ENCODE assay signal across 16 cellular contexts in genomic region chr14:90676859-90677258, GRCh38.
DNase-seq lines count a peak whose midpoint lies in the region; ATAC-seq and TF ChIP-seq lines count a peak whose summit lies in the region.
"Had no signal": no experiment of that assay in that cellular context is flagged by ENCODE, and none has a peak within 500 bp of the region (broad histone marks: within the 10 kb centered on the region; RNA-seq: fewer than 3 reads in every experiment).

No MANE protein-coding gene starts in this region.

- H3K18ac ChIP-seq in IMR-90 (ENCODE audit: low read depth, low read length): no peak overlapping the region

- no peaks in the 10 kb centered on the region for H3K9me3 Mint-ChIP-seq in naive thymus-derived CD4-positive, alpha-beta T cell

- no peak overlapping the region for H2AFZ ChIP-seq in ACC112 (ENCODE audit: low read length, unreplicated experiment)
- H2AFZ ChIP-seq in IMR-90 (replicated peaks; ENCODE audit: low read length, poor library complexity): no peak overlapping the region

- POLR2A ChIA-PET in IMR-90 (lab: Charles Lee; ENCODE audit: unreplicated experiment): no interaction called here
- POLR2A ChIA-PET in naive thymus-derived CD4-positive, alpha-beta T cell (lab: Charles Lee): no interaction called here

- H4K8ac ChIP-seq in IMR-90 (ENCODE audit: low read depth in 2 of 2, low read length in 2 of 2): peak overlapping the region in 1 of 2 experiments; percentile 16; a peak in 1 of 4 replicates

- H3K4me2 ChIP-seq in IMR-90 (ENCODE audit: low read depth, low read length): no peak overlapping the region

- intact Hi-C loops in IMR-90 (cut with micrococcal nuclease): no loop called here
- intact Hi-C loops in naive thymus-derived CD4-positive, alpha-beta T cell (cut with micrococcal nuclease): loop anchor here in 1 of 2 donors (1.0 kb wide), 2 partner anchors 20 to 278 kb away; no protein-coding TSS in a partner anchor

- H2BK120ac ChIP-seq in IMR-90 (ENCODE audit: low read depth, low read length): no peak overlapping the region

- H2AK5ac ChIP-seq in IMR-90 (ENCODE audit: low read depth, low read length): no peak overlapping the region

- in situ Hi-C loops in IMR-90 (cut with MboI; ENCODE audit: low sequenced_read_pairs): no loop called here

- no peaks in the 10 kb centered on the region for H4K20me1 ChIP-seq in IMR-90 (ENCODE audit: insufficient read depth, low read length)

- H3K4me3 ChIP-seq in ACC112 (ENCODE audit: low read depth, low read length) (no peak overlapping the region), IMR-90 (ENCODE audit: insufficient read depth, low read depth, low read length) (no peak overlapping the region), cardiac fibroblast (replicated peaks in 1 of 2; ENCODE audit: low read depth in 2 of 2, low read length in 2 of 2) (no peak overlapping the region)
- no peak overlapping the region for H3K4me3 ChIP-seq in naive thymus-derived CD4-positive, alpha-beta T cell (ENCODE audit: low read length)

- no peak overlapping the region for H3K56ac ChIP-seq in IMR-90 (ENCODE audit: extremely low read depth, insufficient read depth, low read length)

- CTCF ChIA-PET in IMR-90 (lab: Yijun Ruan, JAX): no interaction called here
- CTCF ChIA-PET in naive thymus-derived CD4-positive, alpha-beta T cell (lab: Charles Lee): no interaction called here

- H3K27me3 ChIP-seq in ACC112 (ENCODE audit: insufficient read depth, low read length): no peaks in the 10 kb centered on the region
- no peaks in the 10 kb centered on the region for H3K27me3 ChIP-seq in IMR-90 (ENCODE audit: control insufficient read depth, insufficient read depth, low read length)
- no peaks in the 10 kb centered on the region for H3K27me3 ChIP-seq in naive thymus-derived CD4-positive, alpha-beta T cell (ENCODE audit: control insufficient read depth in 2 of 2, insufficient read depth in 2 of 2, low read length in 2 of 2)
- H3K27me3 ChIP-seq: neutrophil had no signal

- H3K9ac ChIP-seq in IMR-90 (ENCODE audit: low read depth, low read length): no peak overlapping the region

- H3K4me3 Mint-ChIP-seq in naive thymus-derived CD4-positive, alpha-beta T cell: peak overlapping the region in 4 of 10 donors; percentile 14 to 73 (median 58)
- H3K4me3 Mint-ChIP-seq: B cell had no signal

- H3K23ac ChIP-seq in IMR-90 (ENCODE audit: low read depth, low read length): peak overlapping the region; percentile 35; the same call in 1 of the 2 replicates

- peak overlapping the region; percentile 8; the same call in 1 of the 2 replicates for H3K4ac ChIP-seq in IMR-90 (ENCODE audit: low read depth, low read length)

- TF ChIP-seq RAD21 in IMR-90 (IDR thresholded peaks at IDR 0.05; ENCODE audit: low read length): no peak

- H3K27ac ChIP-seq in ACC112 (ENCODE audit: low read depth, low read length) (peak overlapping the region; percentile 37; the same call in 1 of the 2 replicates), IMR-90 (ENCODE audit: insufficient read depth, low read length) (no peak overlapping the region)
- H3K27ac ChIP-seq in naive thymus-derived CD4-positive, alpha-beta T cell (ENCODE audit: low read depth, low read length): no peak overlapping the region
- H3K27ac ChIP-seq: neutrophil had no signal

- no TSS peak for BruUV-seq in IMR-90 (replicated peaks; lab: Mats Ljungman, UMichigan)

- WGBS in IMR-90 (ENCODE audit: extremely low coverage in 2 of 2, insufficient read length in 1 of 2), 2 experiments: 87% methylated on average over 3 of the region's 7 CpGs; no CpG with 5 or more reads in 1 of the 2 experiments

- H4K5ac ChIP-seq in IMR-90 (ENCODE audit: low read depth, low read length): no peak overlapping the region

- H3K79me1 ChIP-seq in IMR-90 (ENCODE audit: low read depth in 1 of 2, low read length in 2 of 2): peaks cover 5 to 20% of the 10 kb centered on the region in 2 experiments; a peak in 2 of 4 replicates

- dilution Hi-C loops in IMR-90 (cut with HindIII; ENCODE audit: low sequenced_read_pairs, unreplicated experiment): no loop called here

- H2BK20ac ChIP-seq in IMR-90 (ENCODE audit: low read depth, low read length): no peak overlapping the region

- peak overlapping the region; percentile 35 for H2AK9ac ChIP-seq in IMR-90 (replicated peaks; ENCODE audit: low read depth, low read length, poor library complexity)

- H3K14ac ChIP-seq in IMR-90 (replicated peaks; ENCODE audit: low read depth, low read length): peak overlapping the region; percentile 52; the same call in 1 of the 2 replicates

- no peaks in the 10 kb centered on the region for H3K9me3 ChIP-seq in IMR-90 (ENCODE audit: control insufficient read depth, insufficient read depth, low read length)
- H3K9me3 ChIP-seq in naive thymus-derived CD4-positive, alpha-beta T cell (ENCODE audit: control insufficient read depth in 2 of 3, low read length in 3 of 3): no peaks in the 10 kb centered on the region
- H3K9me3 ChIP-seq: neutrophil had no signal

- H3K79me2 ChIP-seq in ACC112 (ENCODE audit: control insufficient read depth, insufficient read depth, low read length, unreplicated experiment): no peaks in the 10 kb centered on the region

- no peaks in the 10 kb centered on the region for H3K27me3 Mint-ChIP-seq in naive thymus-derived CD4-positive, alpha-beta T cell
- H3K27me3 Mint-ChIP-seq: B cell had no signal

- H3K36me3 Mint-ChIP-seq in naive thymus-derived CD4-positive, alpha-beta T cell: peaks cover 0 to 5% (median 0%) of the 10 kb centered on the region in 5 donors

- H3K9me1 ChIP-seq in IMR-90 (ENCODE audit: insufficient read depth, low read length): peaks cover 24% of the 10 kb centered on the region

- H2BK15ac ChIP-seq in IMR-90 (ENCODE audit: low read depth, low read length): peak overlapping the region; percentile 27; the same call in 1 of the 3 replicates

- peaks cover 17 to 37% (median 30%) of the 10 kb centered on the region in 7 donors for H3K4me1 Mint-ChIP-seq in naive thymus-derived CD4-positive, alpha-beta T cell

- H2BK5ac ChIP-seq in IMR-90 (ENCODE audit: low read depth, low read length, poor library complexity, severe bottlenecking): no peak overlapping the region

- peak overlapping the region in 6 of 9 donors; percentile 27 to 90 (median 66) for H3K27ac Mint-ChIP-seq in naive thymus-derived CD4-positive, alpha-beta T cell
- H3K27ac Mint-ChIP-seq: B cell had no signal

- no peak for TF ChIP-seq CTCF in IMR-90 (conservative IDR thresholded peaks at IDR 0.05; ENCODE audit: low read depth, low read length)
- TF ChIP-seq CTCF in cardiac fibroblast (IDR thresholded peaks at IDR 0.05; ENCODE audit: low read depth, low read length): no peak

- ATAC-seq in IMR-90 (ENCODE audit: low read depth): no peak
- no peak for ATAC-seq in naive thymus-derived CD4-positive, alpha-beta T cell
- no peak for ATAC-seq in HG02610 (IDR thresholded peaks at IDR 0.05; ENCODE audit: unreplicated experiment)
- ATAC-seq: left ventricle myocardium superior had no signal

- DNase-seq in IMR-90: peak; percentile 66
- DNase-seq in cardiac fibroblast (ENCODE audit: low read depth in 2 of 2): peak; percentile 43 to 68
- DNase-seq in naive thymus-derived CD4-positive, alpha-beta T cell: no peak
- no peak for DNase-seq in cerebellar nuclear complex (lab: John Stamatoyannopoulos, UW)
- DNase-seq in NCI-H774 (lab: John Stamatoyannopoulos, UW): no peak
- no peak for DNase-seq in NCI-H1417 treated with DMSO at 0.1 percent for 48 hours (lab: John Stamatoyannopoulos, UW)
- DNase-seq: activated CD4-positive, CD25-positive, alpha-beta regulatory T cell; activated gamma-delta T cell treated with Interleukin-2 at 50 U/mL for 16 hours; Karpas-422; left ventricle myocardium superior; NCI-H1694 treated with DMSO at 0.1 percent for 48 hours; SHP77 treated with DMSO at 0.1 percent for 48 hours had no signal

- no peak overlapping the region for H4K91ac ChIP-seq in IMR-90 (ENCODE audit: insufficient read depth, low read depth, low read length)

- H3K4me1 ChIP-seq in ACC112 (ENCODE audit: control insufficient read depth, insufficient read depth, low read length, unreplicated experiment) (peaks cover 21% of the 10 kb centered on the region), IMR-90 (ENCODE audit: control insufficient read depth, insufficient read depth, low read length) (peaks cover 18% of the 10 kb centered on the region)
- H3K4me1 ChIP-seq in naive thymus-derived CD4-positive, alpha-beta T cell (ENCODE audit: control insufficient read depth in 2 of 2, insufficient read depth in 2 of 2, low read length in 2 of 2): peaks cover 0 to 23% of the 10 kb centered on the region in 2 donors

- H3K36me3 ChIP-seq in ACC112 (ENCODE audit: insufficient read depth, low read length) (no peaks in the 10 kb centered on the region), IMR-90 (ENCODE audit: control insufficient read depth, insufficient read depth, low read length) (peaks cover 5% of the 10 kb centered on the region; the same call in 1 of the 2 replicates)
- no peaks in the 10 kb centered on the region for H3K36me3 ChIP-seq in naive thymus-derived CD4-positive, alpha-beta T cell (ENCODE audit: control insufficient read depth in 2 of 3, insufficient read depth in 3 of 3, low read length in 3 of 3)

- no peak for TF ChIP-seq POLR2A in IMR-90 (IDR thresholded peaks at IDR 0.05; ENCODE audit: low read depth, low read length)

TF ChIP-seq in IMR-90, 13 proteins besides CTCF, POLR2A, EP300 and RAD21:
- TF ChIP-seq CEBPB (IDR thresholded peaks at IDR 0.05; ENCODE audit: low read depth, low read length) (peak; percentile 83), USF2 (IDR thresholded peaks at IDR 0.05; ENCODE audit: low read depth, low read length) (no peak), MAFK (IDR thresholded peaks at IDR 0.05; ENCODE audit: low read depth, low read length) (no peak), BHLHE40 (IDR thresholded peaks at IDR 0.05; ENCODE audit: low read depth, low read length) (no peak)
TF ChIP-seq in IMR-90: peak in this region for 1.

Comparison
In these comparisons a context has a peak if more than half of its experiments do, and no peak if none do; other contexts are left out.
1. DNase-seq: peak in IMR-90 (single experiment) and cardiac fibroblast (2 of 2); none in naive thymus-derived CD4-positive, alpha-beta T cell (0 of 9), cerebellar nuclear complex (0 of 2), NCI-H774 (single experiment) and NCI-H1417 treated with DMSO at 0.1 percent for 48 hours (single experiment).